In genomic region chr2:86623549-86624547, GRCh38 we compare ENCODE assay signal across 8 cellular contexts. TPM values are rescaled to one million over a fixed set of nuclear protein-coding genes. Genes with fewer than 3 reads are reported as not detected.
A peak's percentile ranks its signal among the peaks of the same experiment; 100 is the strongest.
DNase-seq lines count a peak whose midpoint lies in the region; ATAC-seq, FAIRE-seq and TF ChIP-seq lines count a peak whose summit lies in the region.

RNF103 (minus strand) TSS chr2:86623865; CDS start chr2:86622886, 979 bp downstream.

- WGBS in esophagus muscularis mucosa = 21% methylated on average over 23 of the region's 74 CpGs

- peaks cover 5% of the 10 kb centered on the region for H3K27me3 Mint-ChIP-seq in activated T-cell treated with anti-CD3 and anti-CD28 coated beads, Interleukin-2, amount 50 U/mL, for 72 hours (ENCODE audit: low read depth)

- FAIRE-seq in RCC 7860 (lab: Jason Lieb, UNC) = no peak

- peaks cover 23% of the 10 kb centered on the region for H3K4me1 Mint-ChIP-seq in activated T-cell treated with anti-CD3 and anti-CD28 coated beads, Interleukin-2, amount 50 U/mL, for 72 hours (ENCODE audit: low read depth)

- DNase-seq in DMS53 (lab: John Stamatoyannopoulos, UW) = peak; percentile 99
- DNase-seq in KG1 (lab: John Stamatoyannopoulos, UW) = peak; percentile 65
- peak; percentile 72 for DNase-seq in RCC 7860 (ENCODE audit: low spot score)
- DNase-seq in activated T-cell treated with anti-CD3 and anti-CD28 coated beads, Interleukin-2, amount 50 U/mL, for 72 hours = peak; percentile 96 to 98
- peak; percentile 99 for DNase-seq in esophagus muscularis mucosa (ENCODE audit: extremely low spot score)
- DNase-seq in myocyte (ENCODE audit: low read depth) = peak; percentile 95
- peak; percentile 81 to 92 for DNase-seq in stimulated activated CD8-positive, alpha-beta memory T cell treated with anti-CD3 and anti-CD28 coated beads, Interleukin-7, amount 100 ng/mL, for 4 hours (ENCODE audit: low read depth in 2 of 2)

- H3K36me3 ChIP-seq in esophagus muscularis mucosa = peaks cover 0 to 13% (median 7%) of the 10 kb centered on the region in 4 donors

- no peak for TF ChIP-seq EP300 in esophagus muscularis mucosa (IDR thresholded peaks at IDR 0.05)

- peaks cover 20 to 31% (median 28%) of the 10 kb centered on the region in 4 donors for H3K4me1 ChIP-seq in esophagus muscularis mucosa

- H3K4me3 ChIP-seq in esophagus muscularis mucosa = peak within 1 kb of the TSS; percentile 68 to 89 (median 72)

- H3K27me3 ChIP-seq in esophagus muscularis mucosa = no peaks in the 10 kb centered on the region

- peak; percentile 75 for ATAC-seq in GM21619 (IDR thresholded peaks at IDR 0.05; ENCODE audit: unreplicated experiment)
- ATAC-seq in activated T-cell treated with anti-CD3 and anti-CD28 coated beads, Interleukin-2, amount 50 U/mL, for 72 hours (replicated peaks in 1 of 2) = peak; percentile 90 to 92

- H3K27ac ChIP-seq in esophagus muscularis mucosa (replicated peaks in 1 of 4) = peak within 1 kb of the TSS; percentile 93 to 99 (median 96)

- peak within 1 kb of the TSS; percentile 93 to 99 for H3K4me3 Mint-ChIP-seq in activated T-cell treated with anti-CD3 and anti-CD28 coated beads, Interleukin-2, amount 50 U/mL, for 72 hours

- peaks cover 0 to 4% of the 10 kb centered on the region in 2 donors for H3K36me3 Mint-ChIP-seq in activated T-cell treated with anti-CD3 and anti-CD28 coated beads, Interleukin-2, amount 50 U/mL, for 72 hours (ENCODE audit: insufficient read depth in 2 of 2)

- H3K9me3 ChIP-seq in esophagus muscularis mucosa = no peaks in the 10 kb centered on the region

- no peak for TF ChIP-seq CTCF in esophagus muscularis mucosa (IDR thresholded peaks at IDR 0.05)

- intact Hi-C loops in esophagus muscularis mucosa (cut with DNase I) = loop anchor here (2.0 to 5.0 kb wide), 3 partner anchors 61 to 427 kb away; partner anchors contain the start of genes CHMP3, IMMT, KDM3A and MRPL35

- peak; percentile 89 for TF ChIP-seq POLR2A in esophagus muscularis mucosa (IDR thresholded peaks at IDR 0.05; ENCODE audit: low read depth)

- no peaks in the 10 kb centered on the region for H3K9me3 Mint-ChIP-seq in activated T-cell treated with anti-CD3 and anti-CD28 coated beads, Interleukin-2, amount 50 U/mL, for 72 hours

- peak within 1 kb of the TSS; percentile 95 for H3K27ac Mint-ChIP-seq in activated T-cell treated with anti-CD3 and anti-CD28 coated beads, Interleukin-2, amount 50 U/mL, for 72 hours

RNA-seq across cellular contexts. Expression of gene RNF103, which starts in this region (rescaled TPM):
- 10 to 100 TPM; 17.4 to 24.8 TPM for total RNA-seq in activated T-cell treated with anti-CD3 and anti-CD28 coated beads, Interleukin-2, amount 50 U/mL, for 72 hours
- total RNA-seq in esophagus muscularis mucosa (10 to 100 TPM; 36.9 to 60.4 (median 46.4) TPM), myocyte (32.9 and 50.6 TPM in 2 replicates)
- polyA plus RNA-seq in myocyte (2012) = 17.8 TPM

Comparison
In these comparisons a context has a peak if more than half of its experiments do, and no peak if none do; other contexts are left out.
1. Peak in every context shown above with its lines: DNase-seq, ATAC-seq, H3K4me3 ChIP-seq and H3K27ac ChIP-seq.